In the genomic region with DNA sequence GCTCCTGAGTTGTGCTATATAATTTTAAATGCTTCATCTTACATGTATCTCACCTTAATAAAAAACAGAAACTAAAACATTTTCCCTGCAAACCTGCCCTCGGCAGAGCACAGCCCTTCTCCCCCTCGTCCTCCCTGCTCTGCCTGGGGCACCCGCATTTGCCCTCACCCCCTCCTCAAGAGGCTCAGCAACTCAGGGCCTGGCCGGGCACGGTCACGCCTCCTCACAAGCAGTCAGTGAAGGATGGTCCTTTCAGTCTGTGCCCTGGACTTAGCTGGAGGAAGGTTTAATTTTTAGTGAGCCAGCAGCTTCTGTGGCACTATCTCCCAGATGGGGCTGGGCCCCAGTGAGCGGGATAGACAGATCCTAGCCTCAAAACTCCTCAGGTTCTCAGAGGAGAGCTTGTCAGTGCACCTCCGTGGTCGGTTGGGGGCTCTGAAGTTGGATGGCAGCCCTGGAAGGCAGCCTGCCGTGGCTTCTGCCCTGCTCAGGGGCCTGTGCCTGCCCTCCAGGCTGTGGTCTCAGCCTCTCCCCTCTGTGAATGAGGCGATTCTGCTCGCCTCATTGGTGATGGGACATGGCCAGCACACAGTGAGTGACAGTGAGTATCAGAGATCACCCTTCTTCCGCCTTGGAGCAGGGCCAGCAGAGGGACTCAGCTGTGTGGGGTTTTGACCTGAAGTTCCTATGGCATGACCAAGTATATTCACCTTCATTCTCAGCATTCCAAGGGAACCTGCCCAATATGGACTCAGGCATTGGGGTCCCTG, we compare ENCODE assay signal across 11 cellular contexts. TPM values are rescaled to one million over a fixed set of nuclear protein-coding genes. Genes with fewer than 3 reads are reported as not detected.
DNase-seq lines count a peak whose midpoint lies in the region; ATAC-seq and TF ChIP-seq lines count a peak whose summit lies in the region.
"Had no signal": no experiment of that assay in that cellular context is flagged by ENCODE, and none has a peak within 500 bp of the region (broad histone marks: within the 10 kb centered on the region; RNA-seq: fewer than 3 reads in every experiment).

No MANE protein-coding gene starts in this region.

- no peak for TF ChIP-seq CTCF in prostate gland (IDR thresholded peaks at IDR 0.05)
- no peak for TF ChIP-seq CTCF in BE2C (IDR thresholded peaks at IDR 0.05; ENCODE audit: low read depth, low read length)
- TF ChIP-seq CTCF in GM20000 (IDR thresholded peaks at IDR 0.05; ENCODE audit: extremely low read depth, missing control alignments), result no peak

- H3K9me3 ChIP-seq in adipocyte (ENCODE audit: control insufficient read depth, low read length) (no peaks in the 10 kb centered on the region), prostate gland (no peaks in the 10 kb centered on the region), BE2C (no peaks in the 10 kb centered on the region)

- intact Hi-C loops in prostate gland (cut with DNase I), result loop anchor here (5.0 kb wide), 2 partner anchors 91 to 626 kb away; no protein-coding TSS in a partner anchor

- H3K27me3 ChIP-seq in adipocyte (replicated peaks; ENCODE audit: control insufficient read depth, insufficient read depth, low read length), result no peaks in the 10 kb centered on the region
- H3K27me3 ChIP-seq in prostate gland (replicated peaks; ENCODE audit: insufficient read depth), result no peaks in the 10 kb centered on the region
- no peaks in the 10 kb centered on the region for H3K27me3 ChIP-seq in BE2C

- no peaks in the 10 kb centered on the region for H3K36me3 ChIP-seq in adipocyte (ENCODE audit: control insufficient read depth, insufficient read depth, low read length, severe bottlenecking)
- H3K36me3 ChIP-seq in prostate gland, result no peaks in the 10 kb centered on the region
- H3K36me3 ChIP-seq in BE2C, result no peaks in the 10 kb centered on the region

- H3K27ac ChIP-seq in prostate gland, result peak overlapping the region; percentile 76 to 83
- H3K27ac ChIP-seq: epithelial cell of prostate had no signal

- no peak for TF ChIP-seq POLR2A in prostate gland (IDR thresholded peaks at IDR 0.05)

- H3K4me3 ChIP-seq in adipocyte (ENCODE audit: low read length) (no peak overlapping the region), prostate gland (no peak overlapping the region), BE2C (ENCODE audit: low read depth, low read length) (no peak overlapping the region)

- peak; percentile 42 for DNase-seq in 8988T
- DNase-seq in adipocyte (ENCODE audit: low read depth), result no peak
- peak; percentile 56 for DNase-seq in kidney glomerular epithelial cell (lab: John Stamatoyannopoulos, UW)
- no peak for DNase-seq in prostate gland (ENCODE audit: low spot score)
- no peak for DNase-seq in BE2C
- no peak for DNase-seq in GM20000 (ENCODE audit: low spot score)
- DNase-seq: naive thymus-derived CD8-positive, alpha-beta T cell; stimulated activated CD4-positive, alpha-beta T cell treated with anti-CD3 and anti-CD28 coated beads, Interleukin-1b, Interleukin-23, amount 100 ng/mL, for 48 hours had no signal

- peak overlapping the region; percentile 84 for H3K9ac ChIP-seq in adipocyte (ENCODE audit: low read length)

- ATAC-seq in HG03039 (IDR thresholded peaks at IDR 0.05; ENCODE audit: unreplicated experiment) (no peak), GM19324 (IDR thresholded peaks at IDR 0.05; ENCODE audit: low FRiP score, unreplicated experiment) (no peak)
- ATAC-seq: naive thymus-derived CD8-positive, alpha-beta T cell had no signal

- H3K4me1 ChIP-seq in adipocyte (ENCODE audit: control insufficient read depth, insufficient read depth, low read length) (peaks cover 36% of the 10 kb centered on the region), prostate gland (replicated peaks) (peaks cover 15% of the 10 kb centered on the region), BE2C (no peaks in the 10 kb centered on the region)

- 79% methylated on average over 13 of the region's 13 CpGs for WGBS in prostate gland

RNA-seq across cellular contexts. Expression of gene AFF3, which starts 56.3 kb away (rescaled TPM):
- total RNA-seq in prostate gland, result 100 to 1,000 TPM in 1 of 2 donors, 10 to 100 TPM in 1; 74.4 to 113 TPM
- 0.99 TPM for polyA plus RNA-seq in BE2C (2012; ENCODE audit: insufficient read depth, insufficient read length, low read depth)

Comparison
In these comparisons a context has a peak if more than half of its experiments do, and no peak if none do; other contexts are left out.
1. DNase-seq: peak in 8988T (single experiment) and kidney glomerular epithelial cell (single experiment); none in adipocyte (single experiment), prostate gland (single experiment), BE2C (single experiment) and GM20000 (single experiment).